ENCODE assay signal across 8 cellular contexts in genomic region chr7:36151921-36152755, GRCh38. TPM values are rescaled to one million over a fixed set of nuclear protein-coding genes. Genes with fewer than 3 reads are reported as not detected.
DNase-seq lines count a peak whose midpoint lies in the region; ATAC-seq and TF ChIP-seq lines count a peak whose summit lies in the region.

No MANE protein-coding gene starts in this region.

- no peaks in the 10 kb centered on the region for H3K36me3 Mint-ChIP-seq in activated CD4-positive, alpha-beta T cell treated with anti-CD3 and anti-CD28 coated beads, Interleukin-2, amount 10 ng/mL, durations not matched to agents 7 days and 5 days (ENCODE audit: low read depth)

- H3K4me3 ChIP-seq in ascending aorta (peak overlapping the region; percentile 51 to 94), left lung (peak overlapping the region; percentile 19 to 65), tibial artery (peak overlapping the region; percentile 46 to 65)

- H3K27ac Mint-ChIP-seq in activated CD4-positive, alpha-beta T cell treated with anti-CD3 and anti-CD28 coated beads, Interleukin-2, amount 10 ng/mL, durations not matched to agents 7 days and 5 days: peak overlapping the region; percentile 76

- H3K9me3 ChIP-seq in ascending aorta: no peaks in the 10 kb centered on the region
- H3K9me3 ChIP-seq in left lung: peaks cover 0 to 10% of the 10 kb centered on the region in 2 donors
- H3K9me3 ChIP-seq in tibial artery: peaks cover 0 to 7% (median 7%) of the 10 kb centered on the region in 3 donors

- no peaks in the 10 kb centered on the region for H3K27me3 ChIP-seq in ascending aorta
- no peaks in the 10 kb centered on the region for H3K27me3 ChIP-seq in left lung
- no peaks in the 10 kb centered on the region for H3K27me3 ChIP-seq in tibial artery

- H3K9me3 Mint-ChIP-seq in activated CD4-positive, alpha-beta T cell treated with anti-CD3 and anti-CD28 coated beads, Interleukin-2, amount 10 ng/mL, durations not matched to agents 7 days and 5 days: no peaks in the 10 kb centered on the region

- CTCF ChIA-PET in activated CD4-positive, alpha-beta T cell treated with anti-CD3 and anti-CD28 coated beads, Interleukin-2, amount 10 ng/mL, durations not matched to agents 7 days and 5 days (lab: Charles Lee): interaction anchor here (0.6 kb wide), 1 partner anchor 33 kb away, joined by 3 read pairs; no protein-coding TSS in a partner anchor

- no peak for DNase-seq in activated CD4-positive, alpha-beta T cell treated with anti-CD3 and anti-CD28 coated beads, Interleukin-2, amount 10 ng/mL, durations not matched to agents 7 days and 5 days
- no peak for DNase-seq in activated CD4-positive, alpha-beta T cell treated with anti-CD3 and anti-CD28 coated beads, Interleukin-2, amount 50 U/mL, for 4 hours
- no peak for DNase-seq in ascending aorta (ENCODE audit: low spot score in 2 of 2)
- DNase-seq in left lung: no peak
- no peak for DNase-seq in tibial artery
- DNase-seq in NK-92 (lab: John Stamatoyannopoulos, UW; ENCODE audit: unreplicated experiment): no peak

- no peaks in the 10 kb centered on the region for H3K27me3 Mint-ChIP-seq in activated CD4-positive, alpha-beta T cell treated with anti-CD3 and anti-CD28 coated beads, Interleukin-2, amount 10 ng/mL, durations not matched to agents 7 days and 5 days

- H3K4me3 Mint-ChIP-seq in activated CD4-positive, alpha-beta T cell treated with anti-CD3 and anti-CD28 coated beads, Interleukin-2, amount 10 ng/mL, durations not matched to agents 7 days and 5 days: peak overlapping the region; percentile 74

- peaks cover 8 to 29% of the 10 kb centered on the region in 2 donors for H3K4me1 ChIP-seq in ascending aorta
- H3K4me1 ChIP-seq in left lung: peaks cover 9 to 35% of the 10 kb centered on the region in 2 donors
- H3K4me1 ChIP-seq in tibial artery: peaks cover 4 to 39% (median 33%) of the 10 kb centered on the region in 4 donors

- no peak for ATAC-seq in left lung
- ATAC-seq in GM18873 (IDR thresholded peaks at IDR 0.05; ENCODE audit: low FRiP score, unreplicated experiment): no peak
- ATAC-seq in HG03378 (IDR thresholded peaks at IDR 0.05; ENCODE audit: unreplicated experiment): no peak

- peaks cover 24% of the 10 kb centered on the region for H3K4me1 Mint-ChIP-seq in activated CD4-positive, alpha-beta T cell treated with anti-CD3 and anti-CD28 coated beads, Interleukin-2, amount 10 ng/mL, durations not matched to agents 7 days and 5 days

- POLR2A ChIA-PET in activated CD4-positive, alpha-beta T cell treated with anti-CD3 and anti-CD28 coated beads, Interleukin-2, amount 10 ng/mL, durations not matched to agents 7 days and 5 days (lab: Charles Lee): no interaction called here

- intact Hi-C loops in ascending aorta (cut with DNase I): loop anchor here (2.0 to 5.0 kb wide), 5 partner anchors 23 to 351 kb away; partner anchors contain the start of gene SEPTIN7
- intact Hi-C loops in left lung (cut with DNase I): no loop called here
- intact Hi-C loops in tibial artery (cut with DNase I; ENCODE audit: low total_unique reads): loop anchor here (10.0 kb wide), 2 partner anchors 133 to 167 kb away; no protein-coding TSS in a partner anchor

- no peaks in the 10 kb centered on the region for H3K36me3 ChIP-seq in ascending aorta
- H3K36me3 ChIP-seq in left lung: no peaks in the 10 kb centered on the region
- no peaks in the 10 kb centered on the region for H3K36me3 ChIP-seq in tibial artery

- H3K27ac ChIP-seq in ascending aorta (peak overlapping the region; percentile 76), left lung (peak overlapping the region; percentile 69 to 78), tibial artery (peak overlapping the region; percentile 71 to 87)

- no peak for TF ChIP-seq CTCF in ascending aorta (IDR thresholded peaks at IDR 0.05)
- TF ChIP-seq CTCF in left lung (IDR thresholded peaks at IDR 0.05): no peak
- no peak for TF ChIP-seq CTCF in tibial artery (IDR thresholded peaks at IDR 0.05)

RNA-seq across cellular contexts. Expression of gene EEPD1, which starts 0.9 kb away (rescaled TPM):
- total RNA-seq in activated CD4-positive, alpha-beta T cell treated with anti-CD3 and anti-CD28 coated beads, Interleukin-2, amount 10 ng/mL, durations not matched to agents 7 days and 5 days: 10 to 100 TPM; 11.9 to 13.8 TPM
- 14.0 TPM for total RNA-seq in ascending aorta
- 10 to 100 TPM in 1 of 2 donors, 1 to 10 TPM in 1; 7.8 to 11.8 TPM for total RNA-seq in left lung

Comparison
In these comparisons a context has a peak if more than half of its experiments do, and no peak if none do; other contexts are left out.
1. intact Hi-C loops: an anchor here in ascending aorta (2.0 to 5.0 kb wide) and tibial artery (10.0 kb wide); none called in left lung.